In the genomic region with DNA sequence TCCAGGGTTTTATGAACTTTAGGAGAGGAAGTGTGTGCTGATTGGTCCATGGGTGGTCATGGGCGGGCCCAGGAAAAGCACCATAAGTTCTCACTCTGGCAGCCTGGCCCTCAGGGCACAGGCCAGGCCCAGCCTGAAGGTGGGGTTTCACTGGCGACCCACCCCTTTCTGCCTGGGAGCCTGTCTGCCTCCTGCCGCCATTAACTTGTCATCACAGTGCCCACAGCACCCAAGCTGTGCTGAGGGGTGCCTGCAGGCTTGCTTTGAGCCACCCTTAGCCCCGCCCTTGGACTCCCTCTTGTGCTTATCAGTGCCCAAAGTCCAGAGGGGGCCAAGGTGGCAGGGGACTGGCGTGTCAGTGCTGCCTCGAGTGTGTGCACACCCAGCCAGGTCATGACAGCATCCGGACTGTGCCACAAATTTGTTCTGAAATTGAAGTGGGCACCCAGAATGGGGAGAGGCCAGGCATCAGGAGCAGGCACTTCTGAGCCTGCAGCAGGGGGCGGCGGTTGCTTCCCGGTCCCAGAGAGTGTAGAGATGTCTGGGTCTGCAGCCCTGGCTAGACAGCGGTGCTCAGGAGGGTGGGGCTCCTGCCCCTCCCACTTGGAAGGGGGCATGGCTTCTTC, we compare ENCODE assay signal across 1 cellular context.
TF ChIP-seq lines count a peak whose summit lies in the region.

No MANE protein-coding gene starts in this region.

TF ChIP-seq in GM23338, 12 proteins besides CTCF, POLR2A, EP300 and RAD21 (continued from another document):
- no peak for TF ChIP-seq ZNF462 (CRISPR knock-in tag; IDR thresholded peaks at IDR 0.05)
